Comparison of ENCODE assay signal across 2 cellular contexts in the genomic region with DNA sequence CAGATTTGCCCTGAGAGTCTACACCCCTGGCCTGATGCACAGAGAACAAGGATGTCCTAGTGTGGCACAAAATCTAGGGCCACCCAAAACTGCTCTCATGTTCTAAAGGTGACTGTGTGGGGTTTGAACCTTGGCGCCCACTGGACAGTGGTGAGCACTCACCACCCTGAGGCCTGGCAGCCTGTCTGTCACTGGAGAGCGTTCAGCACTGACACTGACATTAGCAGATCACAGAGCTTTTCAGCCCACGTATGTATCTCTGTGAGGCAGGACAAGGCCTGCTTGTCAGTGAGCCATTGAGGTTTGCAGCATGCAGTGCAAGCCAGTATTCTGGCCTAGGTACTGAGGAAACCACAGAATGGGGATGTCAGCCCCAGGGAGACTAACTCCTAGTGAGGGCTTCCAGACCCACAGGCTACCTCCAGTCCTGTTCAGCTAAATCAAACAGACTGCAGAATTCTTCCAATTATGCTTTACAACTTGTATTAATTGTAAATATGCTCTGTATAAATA.
TF ChIP-seq lines count a peak whose summit lies in the region.

No MANE protein-coding gene starts in this region.

TF ChIP-seq in SK-N-SH treated with all-trans-retinoic acid at 6 μM for 48 hours, 23 proteins besides CTCF, POLR2A, EP300 and RAD21 (continued from another document):
- TF ChIP-seq, protein P1, sequence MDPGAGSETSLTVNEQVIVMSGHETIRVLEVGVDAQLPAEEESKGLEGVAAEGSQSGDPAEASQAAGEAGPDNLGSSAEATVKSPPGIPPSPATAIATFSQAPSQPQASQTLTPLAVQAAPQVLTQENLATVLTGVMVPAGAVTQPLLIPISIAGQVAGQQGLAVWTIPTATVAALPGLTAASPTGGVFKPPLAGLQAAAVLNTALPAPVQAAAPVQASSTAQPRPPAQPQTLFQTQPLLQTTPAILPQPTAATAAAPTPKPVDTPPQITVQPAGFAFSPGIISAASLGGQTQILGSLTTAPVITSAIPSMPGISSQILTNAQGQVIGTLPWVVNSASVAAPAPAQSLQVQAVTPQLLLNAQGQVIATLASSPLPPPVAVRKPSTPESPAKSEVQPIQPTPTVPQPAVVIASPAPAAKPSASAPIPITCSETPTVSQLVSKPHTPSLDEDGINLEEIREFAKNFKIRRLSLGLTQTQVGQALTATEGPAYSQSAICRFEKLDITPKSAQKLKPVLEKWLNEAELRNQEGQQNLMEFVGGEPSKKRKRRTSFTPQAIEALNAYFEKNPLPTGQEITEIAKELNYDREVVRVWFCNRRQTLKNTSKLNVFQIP (CRISPR knock-in tag; IDR thresholded peaks at IDR 0.05; ENCODE audit: borderline replicate concordance, low read depth), result no peak
- TF ChIP-seq ZNF70 (CRISPR knock-in tag; IDR thresholded peaks at IDR 0.05) (no peak), ZNF565 (CRISPR knock-in tag; conservative IDR thresholded peaks at IDR 0.05; ENCODE audit: low read depth) (no peak), ZNF8 (CRISPR knock-in tag; IDR thresholded peaks at IDR 0.05) (no peak), ZC3H10 (CRISPR knock-in tag; IDR thresholded peaks at IDR 0.05) (no peak), ZFP30 (CRISPR knock-in tag; IDR thresholded peaks at IDR 0.05) (no peak), ISL1 (CRISPR knock-in tag; IDR thresholded peaks at IDR 0.05) (no peak), TCF4 (CRISPR knock-in tag; IDR thresholded peaks at IDR 0.05; ENCODE audit: borderline replicate concordance) (no peak)
- TF ChIP-seq, protein P2, sequence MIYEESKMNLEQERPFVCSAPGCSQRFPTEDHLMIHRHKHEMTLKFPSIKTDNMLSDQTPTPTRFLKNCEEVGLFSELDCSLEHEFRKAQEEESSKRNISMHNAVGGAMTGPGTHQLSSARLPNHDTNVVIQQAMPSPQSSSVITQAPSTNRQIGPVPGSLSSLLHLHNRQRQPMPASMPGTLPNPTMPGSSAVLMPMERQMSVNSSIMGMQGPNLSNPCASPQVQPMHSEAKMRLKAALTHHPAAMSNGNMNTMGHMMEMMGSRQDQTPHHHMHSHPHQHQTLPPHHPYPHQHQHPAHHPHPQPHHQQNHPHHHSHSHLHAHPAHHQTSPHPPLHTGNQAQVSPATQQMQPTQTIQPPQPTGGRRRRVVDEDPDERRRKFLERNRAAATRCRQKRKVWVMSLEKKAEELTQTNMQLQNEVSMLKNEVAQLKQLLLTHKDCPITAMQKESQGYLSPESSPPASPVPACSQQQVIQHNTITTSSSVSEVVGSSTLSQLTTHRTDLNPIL (CRISPR knock-in tag; IDR thresholded peaks at IDR 0.05; ENCODE audit: low read depth), result no peak
TF ChIP-seq in SK-N-SH treated with all-trans-retinoic acid at 6 μM for 48 hours: peak in this region for 0.

TF ChIP-seq in SK-N-SH, 30 proteins besides CTCF, POLR2A, EP300 and RAD21 (continued from another document):
- TF ChIP-seq, protein P3, sequence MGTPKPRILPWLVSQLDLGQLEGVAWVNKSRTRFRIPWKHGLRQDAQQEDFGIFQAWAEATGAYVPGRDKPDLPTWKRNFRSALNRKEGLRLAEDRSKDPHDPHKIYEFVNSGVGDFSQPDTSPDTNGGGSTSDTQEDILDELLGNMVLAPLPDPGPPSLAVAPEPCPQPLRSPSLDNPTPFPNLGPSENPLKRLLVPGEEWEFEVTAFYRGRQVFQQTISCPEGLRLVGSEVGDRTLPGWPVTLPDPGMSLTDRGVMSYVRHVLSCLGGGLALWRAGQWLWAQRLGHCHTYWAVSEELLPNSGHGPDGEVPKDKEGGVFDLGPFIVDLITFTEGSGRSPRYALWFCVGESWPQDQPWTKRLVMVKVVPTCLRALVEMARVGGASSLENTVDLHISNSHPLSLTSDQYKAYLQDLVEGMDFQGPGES (IDR thresholded peaks at IDR 0.05; ENCODE audit: low read depth, low read length), result no peak
- TF ChIP-seq POLR2AphosphoS5 (IDR thresholded peaks at IDR 0.05; ENCODE audit: low read depth, low read length) (no peak), FOXJ3 (CRISPR knock-in tag; IDR thresholded peaks at IDR 0.05) (no peak), YY1 (IDR thresholded peaks at IDR 0.05; ENCODE audit: low read depth) (no peak), NFIC (IDR thresholded peaks at IDR 0.05; ENCODE audit: borderline replicate concordance) (no peak), FOXM1 (IDR thresholded peaks at IDR 0.05; ENCODE audit: low read depth) (no peak), MEF2A (IDR thresholded peaks at IDR 0.05; ENCODE audit: borderline replicate concordance, low read depth) (no peak), MXI1 (IDR thresholded peaks at IDR 0.05; ENCODE audit: low read depth, low read length) (no peak)
- TF ChIP-seq, protein P4, sequence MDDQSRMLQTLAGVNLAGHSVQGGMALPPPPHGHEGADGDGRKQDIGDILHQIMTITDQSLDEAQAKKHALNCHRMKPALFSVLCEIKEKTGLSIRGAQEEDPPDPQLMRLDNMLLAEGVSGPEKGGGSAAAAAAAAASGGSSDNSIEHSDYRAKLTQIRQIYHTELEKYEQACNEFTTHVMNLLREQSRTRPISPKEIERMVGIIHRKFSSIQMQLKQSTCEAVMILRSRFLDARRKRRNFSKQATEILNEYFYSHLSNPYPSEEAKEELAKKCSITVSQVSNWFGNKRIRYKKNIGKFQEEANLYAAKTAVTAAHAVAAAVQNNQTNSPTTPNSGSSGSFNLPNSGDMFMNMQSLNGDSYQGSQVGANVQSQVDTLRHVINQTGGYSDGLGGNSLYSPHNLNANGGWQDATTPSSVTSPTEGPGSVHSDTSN (IDR thresholded peaks at IDR 0.05), result no peak
- TF ChIP-seq, protein P5, sequence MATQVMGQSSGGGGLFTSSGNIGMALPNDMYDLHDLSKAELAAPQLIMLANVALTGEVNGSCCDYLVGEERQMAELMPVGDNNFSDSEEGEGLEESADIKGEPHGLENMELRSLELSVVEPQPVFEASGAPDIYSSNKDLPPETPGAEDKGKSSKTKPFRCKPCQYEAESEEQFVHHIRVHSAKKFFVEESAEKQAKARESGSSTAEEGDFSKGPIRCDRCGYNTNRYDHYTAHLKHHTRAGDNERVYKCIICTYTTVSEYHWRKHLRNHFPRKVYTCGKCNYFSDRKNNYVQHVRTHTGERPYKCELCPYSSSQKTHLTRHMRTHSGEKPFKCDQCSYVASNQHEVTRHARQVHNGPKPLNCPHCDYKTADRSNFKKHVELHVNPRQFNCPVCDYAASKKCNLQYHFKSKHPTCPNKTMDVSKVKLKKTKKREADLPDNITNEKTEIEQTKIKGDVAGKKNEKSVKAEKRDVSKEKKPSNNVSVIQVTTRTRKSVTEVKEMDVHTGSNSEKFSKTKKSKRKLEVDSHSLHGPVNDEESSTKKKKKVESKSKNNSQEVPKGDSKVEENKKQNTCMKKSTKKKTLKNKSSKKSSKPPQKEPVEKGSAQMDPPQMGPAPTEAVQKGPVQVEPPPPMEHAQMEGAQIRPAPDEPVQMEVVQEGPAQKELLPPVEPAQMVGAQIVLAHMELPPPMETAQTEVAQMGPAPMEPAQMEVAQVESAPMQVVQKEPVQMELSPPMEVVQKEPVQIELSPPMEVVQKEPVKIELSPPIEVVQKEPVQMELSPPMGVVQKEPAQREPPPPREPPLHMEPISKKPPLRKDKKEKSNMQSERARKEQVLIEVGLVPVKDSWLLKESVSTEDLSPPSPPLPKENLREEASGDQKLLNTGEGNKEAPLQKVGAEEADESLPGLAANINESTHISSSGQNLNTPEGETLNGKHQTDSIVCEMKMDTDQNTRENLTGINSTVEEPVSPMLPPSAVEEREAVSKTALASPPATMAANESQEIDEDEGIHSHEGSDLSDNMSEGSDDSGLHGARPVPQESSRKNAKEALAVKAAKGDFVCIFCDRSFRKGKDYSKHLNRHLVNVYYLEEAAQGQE (IDR thresholded peaks at IDR 0.05; ENCODE audit: low read depth, low read length), result no peak
- TF ChIP-seq, protein P6, sequence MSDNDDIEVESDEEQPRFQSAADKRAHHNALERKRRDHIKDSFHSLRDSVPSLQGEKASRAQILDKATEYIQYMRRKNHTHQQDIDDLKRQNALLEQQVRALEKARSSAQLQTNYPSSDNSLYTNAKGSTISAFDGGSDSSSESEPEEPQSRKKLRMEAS (IDR thresholded peaks at IDR 0.05; ENCODE audit: low read depth), result no peak
